ENCODE assay signal across 8 cellular contexts in genomic region chr5:115815693-115816225, GRCh38. TPM values are rescaled to one million over a fixed set of nuclear protein-coding genes. Genes with fewer than 3 reads are reported as not detected.
DNase-seq lines count a peak whose midpoint lies in the region; ATAC-seq and TF ChIP-seq lines count a peak whose summit lies in the region.

No MANE protein-coding gene starts in this region.

- H3K4me3 ChIP-seq in suprapubic skin: peak overlapping the region; percentile 53

- no peaks in the 10 kb centered on the region for H3K36me3 ChIP-seq in suprapubic skin

- peaks cover 20% of the 10 kb centered on the region for H3K4me1 ChIP-seq in suprapubic skin

- no peak for TF ChIP-seq POLR2A in suprapubic skin (IDR thresholded peaks at IDR 0.05)

- 1% methylated on average over 27 of the region's 48 CpGs for WGBS in suprapubic skin

- H3K36me3 Mint-ChIP-seq in activated naive CD4-positive, alpha-beta T cell treated with anti-CD3 and anti-CD28 coated beads, Interleukin-2, amount 10 ng/mL, durations not matched to agents 7 days and 5 days: peaks cover 8% of the 10 kb centered on the region

- TF ChIP-seq EP300 in suprapubic skin (IDR thresholded peaks at IDR 0.05): no peak

- H3K27ac Mint-ChIP-seq in activated naive CD4-positive, alpha-beta T cell treated with anti-CD3 and anti-CD28 coated beads, Interleukin-2, amount 10 ng/mL, durations not matched to agents 7 days and 5 days: no peak overlapping the region

- no peak for ATAC-seq in HG02588 (IDR thresholded peaks at IDR 0.05; ENCODE audit: unreplicated experiment)

- H3K4me3 Mint-ChIP-seq in activated naive CD4-positive, alpha-beta T cell treated with anti-CD3 and anti-CD28 coated beads, Interleukin-2, amount 10 ng/mL, durations not matched to agents 7 days and 5 days: peak overlapping the region; percentile 65

- no peaks in the 10 kb centered on the region for H3K9me3 Mint-ChIP-seq in activated naive CD4-positive, alpha-beta T cell treated with anti-CD3 and anti-CD28 coated beads, Interleukin-2, amount 10 ng/mL, durations not matched to agents 7 days and 5 days

- CTCF ChIA-PET in activated naive CD4-positive, alpha-beta T cell treated with anti-CD3 and anti-CD28 coated beads, Interleukin-2, amount 10 ng/mL, durations not matched to agents 7 days and 5 days (lab: Charles Lee): no interaction called here

- H3K4me1 Mint-ChIP-seq in activated naive CD4-positive, alpha-beta T cell treated with anti-CD3 and anti-CD28 coated beads, Interleukin-2, amount 10 ng/mL, durations not matched to agents 7 days and 5 days: peaks cover 34% of the 10 kb centered on the region

- H3K27me3 ChIP-seq in suprapubic skin: peaks cover 42% of the 10 kb centered on the region

- TF ChIP-seq CTCF in suprapubic skin (IDR thresholded peaks at IDR 0.05): no peak

- H3K27ac ChIP-seq in suprapubic skin: no peak overlapping the region

- H3K9me3 ChIP-seq in suprapubic skin: no peaks in the 10 kb centered on the region

- peaks cover 74% of the 10 kb centered on the region for H3K27me3 Mint-ChIP-seq in activated naive CD4-positive, alpha-beta T cell treated with anti-CD3 and anti-CD28 coated beads, Interleukin-2, amount 10 ng/mL, durations not matched to agents 7 days and 5 days

- DNase-seq in activated naive CD4-positive, alpha-beta T cell treated with anti-CD3 and anti-CD28 coated beads, Interleukin-2, amount 10 ng/mL, durations not matched to agents 7 days and 5 days: no peak
- DNase-seq in activated naive CD4-positive, alpha-beta T cell treated with anti-CD3 and anti-CD28 coated beads, Interleukin-2, amount 50 U/mL, for 16 hours: no peak
- DNase-seq in brain pericyte (ENCODE audit: low read depth, low spot score): peak; percentile 13
- peak; percentile 73 for DNase-seq in left kidney (ENCODE audit: low read depth, low spot score)
- no peak for DNase-seq in suprapubic skin (ENCODE audit: low spot score in 2 of 2)
- DNase-seq in NCI-H446 (lab: John Stamatoyannopoulos, UW): no peak
- no peak for DNase-seq in T-helper 9 cell

RNA-seq across cellular contexts. Expression of gene CDO1, which starts 0.7 kb away (rescaled TPM):
- 1 to 10 TPM; 2.6 to 6.0 (median 4.4) TPM for total RNA-seq in suprapubic skin

RNA-seq across cellular contexts. Expression of gene ATG12, which starts 25.6 kb away (rescaled TPM):
- 10 to 100 TPM; 22.8 to 52.5 (median 24.7) TPM for total RNA-seq in suprapubic skin

RNA-seq across cellular contexts. Expression of gene AP3S1, which starts 26.0 kb away (rescaled TPM):
- total RNA-seq in suprapubic skin: 100 to 1,000 TPM in 2 of 4 donors, 10 to 100 TPM in 2; 34.9 to 115 (median 70.3) TPM

Comparison
In these comparisons a context has a peak if more than half of its experiments do, and no peak if none do; other contexts are left out.
1. DNase-seq: peak in brain pericyte (single experiment) and left kidney (single experiment); none in activated naive CD4-positive, alpha-beta T cell treated with anti-CD3 and anti-CD28 coated beads, Interleukin-2, amount 10 ng/mL, durations not matched to agents 7 days and 5 days (single experiment), activated naive CD4-positive, alpha-beta T cell treated with anti-CD3 and anti-CD28 coated beads, Interleukin-2, amount 50 U/mL, for 16 hours (single experiment), suprapubic skin (0 of 2), NCI-H446 (0 of 2) and T-helper 9 cell (single experiment).